In genomic region chr19:49490287-49491029, GRCh38 we compare ENCODE assay signal across 4 cellular contexts. TPM values are rescaled to one million over a fixed set of nuclear protein-coding genes. Genes with fewer than 3 reads are reported as not detected.
DNase-seq lines count a peak whose midpoint lies in the region; ATAC-seq and TF ChIP-seq lines count a peak whose summit lies in the region.

No MANE protein-coding gene starts in this region.

- TF ChIP-seq CTCF in Caco-2 (IDR thresholded peaks at IDR 0.05; ENCODE audit: insufficient read depth in 1 of 2, low read depth in 1 of 2, low read length in 1 of 2, severe bottlenecking in 1 of 2, unreplicated experiment in 1 of 2) (no peak), breast epithelium (IDR thresholded peaks at IDR 0.05) (no peak)

- intact Hi-C loops in Caco-2 (cut with micrococcal nuclease; ENCODE audit: unreplicated experiment) (no loop called here), breast epithelium (cut with DNase I; ENCODE audit: low total_unique reads) (loop anchor here (1.0 to 10.0 kb wide), 2 partner anchors 20 to 174 kb away; partner anchors contain the start of genes BCL2L12 and IRF3)

- POLR2A ChIA-PET in Caco-2 (lab: Charles Lee), result no interaction called here

- no peak for TF ChIP-seq POLR2A in breast epithelium (IDR thresholded peaks at IDR 0.05)

- H3K36me3 ChIP-seq in Caco-2 (ENCODE audit: control insufficient read depth, insufficient read depth, low read length), result peaks cover 8% of the 10 kb centered on the region
- H3K36me3 ChIP-seq in breast epithelium, result peaks cover 14% of the 10 kb centered on the region

- H3K4me3 Mint-ChIP-seq in Caco-2 (ENCODE audit: unreplicated experiment), result peak overlapping the region; percentile 97

- H3K4me3 ChIP-seq in Caco-2 (ENCODE audit: low read depth, low read length) (no peak overlapping the region), breast epithelium (peak overlapping the region in 2 of 3 donors; percentile 79 to 99)

- BruUV-seq in Caco-2 (replicated peaks; lab: Mats Ljungman, UMichigan), result no TSS peak

- no peak for ATAC-seq in HG03378 (IDR thresholded peaks at IDR 0.05; ENCODE audit: unreplicated experiment)

- no peaks in the 10 kb centered on the region for H3K4me1 Mint-ChIP-seq in Caco-2 (ENCODE audit: low read depth, unreplicated experiment)

- CTCF ChIA-PET in Caco-2 (lab: Charles Lee), result no interaction called here

- no peaks in the 10 kb centered on the region for H3K9me3 Mint-ChIP-seq in Caco-2 (ENCODE audit: unreplicated experiment)

- H3K9me3 ChIP-seq in Caco-2 (no peaks in the 10 kb centered on the region), breast epithelium (no peaks in the 10 kb centered on the region)

- H3K27ac ChIP-seq in breast epithelium, result peak overlapping the region; percentile 90 to 94

- H3K4me1 ChIP-seq in Caco-2 (peaks cover 15% of the 10 kb centered on the region; the same call in 1 of the 2 replicates), breast epithelium (peaks cover 0 to 12% of the 10 kb centered on the region in 2 donors)

- H3K27me3 Mint-ChIP-seq in Caco-2 (ENCODE audit: insufficient read depth, unreplicated experiment), result no peaks in the 10 kb centered on the region

- no peak for DNase-seq in Caco-2
- no peak for DNase-seq in breast epithelium (ENCODE audit: low spot score in 2 of 2)
- no peak for DNase-seq in NCI-H2081 treated with DMSO at 0.1 percent for 48 hours (lab: John Stamatoyannopoulos, UW)

- peak overlapping the region; percentile 99 for H3K27ac Mint-ChIP-seq in Caco-2 (ENCODE audit: unreplicated experiment)

- H3K36me3 Mint-ChIP-seq in Caco-2 (ENCODE audit: insufficient read depth, unreplicated experiment), result peaks cover 86% of the 10 kb centered on the region

- H3K27me3 ChIP-seq in Caco-2 (replicated peaks; ENCODE audit: control insufficient read depth, insufficient read depth, low read length) (no peaks in the 10 kb centered on the region), breast epithelium (no peaks in the 10 kb centered on the region)

RNA-seq across cellular contexts. Expression of gene RPL13A, which starts 3.0 kb away (rescaled TPM):
- total RNA-seq in Caco-2 (2022) (2,726 and 2,880 TPM in 2 replicates), breast epithelium (1,000 to 10,000 TPM; 3,591 to 5,468 (median 4,346) TPM)

RNA-seq across cellular contexts. Expression of gene RPS11, which starts 5.8 kb away (rescaled TPM):
- total RNA-seq in Caco-2 (2022) (2,065 and 2,191 TPM in 2 replicates), breast epithelium (1,000 to 10,000 TPM; 5,709 to 7,550 (median 5,876) TPM)

RNA-seq across cellular contexts. Expression of gene FLT3LG, which starts 16.4 kb away (rescaled TPM):
- 2.1 and 2.4 TPM in 2 replicates for total RNA-seq in Caco-2 (2022)
- total RNA-seq in breast epithelium, result 1 to 10 TPM; 4.3 to 7.0 (median 4.6) TPM

RNA-seq across cellular contexts. Expression of gene FCGRT, which starts 22.0 kb away (rescaled TPM):
- 135 and 136 TPM in 2 replicates for total RNA-seq in Caco-2 (2022)
- 100 to 1,000 TPM; 164 to 389 (median 199) TPM for total RNA-seq in breast epithelium

RNA-seq across cellular contexts. Expression of gene RCN3, which starts 37.3 kb away (rescaled TPM):
- 6.6 and 7.0 TPM in 2 replicates for total RNA-seq in Caco-2 (2022)
- total RNA-seq in breast epithelium, result 10 to 100 TPM; 17.3 to 40.2 (median 34.7) TPM
